ENCODE assay signal across 9 cellular contexts in the genomic region with DNA sequence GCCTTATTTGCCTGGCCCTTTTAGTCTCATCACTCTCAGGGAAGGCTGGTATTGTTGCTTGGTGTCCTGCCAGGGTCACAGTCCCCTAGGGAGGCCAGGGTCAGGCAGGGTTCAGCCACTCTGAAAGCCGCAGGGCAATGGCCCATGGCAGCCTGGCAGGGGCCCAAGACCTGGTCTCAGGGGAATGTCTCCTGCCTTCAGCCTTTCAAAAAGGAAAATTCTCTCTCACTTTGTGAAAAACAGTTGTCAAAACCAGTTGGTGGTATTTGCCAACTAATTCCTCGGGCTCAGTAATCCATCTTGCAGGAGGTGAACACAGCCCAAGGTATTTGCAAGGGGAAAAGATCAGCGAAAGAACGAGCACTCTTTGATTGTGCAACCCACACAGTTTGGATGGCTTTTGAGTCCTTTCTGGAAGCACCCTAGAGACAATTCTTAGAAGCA.
DNase-seq lines count a peak whose midpoint lies in the region; ATAC-seq and TF ChIP-seq lines count a peak whose summit lies in the region.
"Had no signal": no experiment of that assay in that cellular context is flagged by ENCODE, and none has a peak within 500 bp of the region (broad histone marks: within the 10 kb centered on the region; RNA-seq: fewer than 3 reads in every experiment).

No MANE protein-coding gene starts in this region.

- no peak overlapping the region for H3K4me3 ChIP-seq in gastrocnemius medialis

- H3K27ac ChIP-seq in gastrocnemius medialis = peak overlapping the region; percentile 38 to 61 (median 46)

- H3K36me3 ChIP-seq in gastrocnemius medialis = no peaks in the 10 kb centered on the region

- H3K27me3 ChIP-seq in gastrocnemius medialis = no peaks in the 10 kb centered on the region

- peaks cover 5 to 12% of the 10 kb centered on the region in 2 donors for H3K4me1 ChIP-seq in gastrocnemius medialis

- TF ChIP-seq CTCF in gastrocnemius medialis (IDR thresholded peaks at IDR 0.05 in 4 of 5, conservative IDR thresholded peaks at IDR 0.05 in 1 of 5) = no peak

- intact Hi-C loops in left ventricle myocardium superior (cut with micrococcal nuclease) (no loop called here), gastrocnemius medialis (cut with DNase I; ENCODE audit: low total_unique reads) (no loop called here)

- in situ Hi-C loops in gastrocnemius medialis (cut with MboI; ENCODE audit: low sequenced_read_pairs in 4 of 4) = loop anchor here in 2 of 4 donors (25.0 kb wide), 1 partner anchor 321 kb away; a partner anchor contains a TSS

- no peaks in the 10 kb centered on the region for H3K9me3 ChIP-seq in gastrocnemius medialis

- DNase-seq in H4 (ENCODE audit: low spot score) (peak; percentile 11), T1000 (lab: John Stamatoyannopoulos, UW) (peak; percentile 24), left ventricle myocardium superior (peak; percentile 62), gastrocnemius medialis (peak in 1 of 2 donors; percentile 77)
- no peak for DNase-seq in activated CD4-positive, alpha-beta T cell treated with anti-CD3 and anti-CD28 coated beads, Interleukin-2, amount 50 U/mL, for 4 hours
- DNase-seq: activated CD4-positive, alpha-beta memory T cell treated with anti-CD3 and anti-CD28 coated beads, Interleukin-2, amount 10 ng/mL, durations not matched to agents 7 days and 5 days had no signal

- peak; percentile 40 for ATAC-seq in left ventricle myocardium superior
- ATAC-seq in gastrocnemius medialis = peak; percentile 34 to 72
- no peak for ATAC-seq in GM19324 (IDR thresholded peaks at IDR 0.05; ENCODE audit: low FRiP score, unreplicated experiment)
- no peak for ATAC-seq in GM18858 (IDR thresholded peaks at IDR 0.05; ENCODE audit: unreplicated experiment)
- ATAC-seq in GM21360 (IDR thresholded peaks at IDR 0.05; ENCODE audit: unreplicated experiment) = no peak

- TF ChIP-seq POLR2A in gastrocnemius medialis (IDR thresholded peaks at IDR 0.05) = no peak

Comparison
In these comparisons a context has a peak if more than half of its experiments do, and no peak if none do; other contexts are left out.
1. DNase-seq: peak in H4 (single experiment), T1000 (single experiment) and left ventricle myocardium superior (single experiment); none in activated CD4-positive, alpha-beta T cell treated with anti-CD3 and anti-CD28 coated beads, Interleukin-2, amount 50 U/mL, for 4 hours (0 of 2).
2. ATAC-seq: peak in left ventricle myocardium superior (single experiment) and gastrocnemius medialis (2 of 2); none in GM19324 (single experiment), GM18858 (single experiment) and GM21360 (single experiment).